Comparison of ENCODE assay signal across 31 cellular contexts in the genomic region with DNA sequence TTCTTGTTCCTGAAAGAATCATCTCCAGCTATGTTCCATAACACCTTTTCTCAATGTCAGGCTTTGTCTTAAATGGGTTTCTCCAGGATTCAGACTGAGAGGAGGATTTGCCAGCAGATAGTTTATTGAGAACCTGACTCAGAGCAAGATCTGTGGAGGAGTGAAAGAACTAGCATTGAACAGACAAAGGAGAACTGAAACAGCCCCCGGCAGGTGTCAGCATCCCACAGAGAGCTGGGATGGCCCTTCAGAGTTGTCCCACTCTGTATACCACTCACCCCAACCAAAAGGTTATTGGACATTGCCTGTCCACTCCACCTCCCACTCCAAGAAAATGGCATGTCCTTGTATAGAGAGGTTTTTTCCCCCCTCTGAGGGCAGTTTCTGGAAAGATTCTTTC.
A peak's percentile ranks its signal among the peaks of the same experiment; 100 is the strongest.
DNase-seq lines count a peak whose midpoint lies in the region; ATAC-seq, FAIRE-seq and TF ChIP-seq lines count a peak whose summit lies in the region.
"Had no signal": no experiment of that assay in that cellular context is flagged by ENCODE, and none has a peak within 500 bp of the region (broad histone marks: within the 10 kb centered on the region; RNA-seq: fewer than 3 reads in every experiment).

No MANE protein-coding gene starts in this region.

- FAIRE-seq in GM12891 (lab: Jason Lieb, UNC), result no peak
- FAIRE-seq: A204.1, colon, GM18507 had no signal

- no peak for TF ChIP-seq POLR2A in GM12891 (IDR thresholded peaks at IDR 0.05; ENCODE audit: low read depth, low read length)

- DNase-seq in GM12891 (ENCODE audit: insufficient read length, low spot score) (no peak), RPMI8226 (peak; percentile 35), SIG-M5 treated with dmso at 0.1 percent for 504 hours (lab: John Stamatoyannopoulos, UW; ENCODE audit: unreplicated experiment) (no peak), T-helper 1 cell (no peak), 8988T (no peak)
- DNase-seq in stimulated activated CD4-positive, alpha-beta T cell treated with anti-CD3 and anti-CD28 coated beads, Interleukin-2, amount 100 ng/mL, for 48 hours, result no peak
- DNase-seq: activated CD4-positive, alpha-beta T cell treated with anti-CD3 and anti-CD28 coated beads, Interleukin-2, amount 50 U/mL, for 48 hours; activated CD4-positive, CD25-positive, alpha-beta regulatory T cell treated with anti-CD3 and anti-CD28 coated beads, Interleukin-2, amount 50 U/mL, for 72 hours; activated T-cell treated with anti-CD3 and anti-CD28 coated beads, Interleukin-2, amount 50 U/mL, for 72 hours; DMS79 treated with DMSO at 0.1 percent for 48 hours; effector CD4-positive, alpha-beta T cell; GDM1; HCEC 1CT; left lung; mesenchymal stem cell; NCI-H1417; NCI-H2029; NCI-H526; nephron progenitor cell; ovary; PC-9; stimulated activated CD4-positive, alpha-beta T cell treated with anti-CD3 and anti-CD28 coated beads, Interleukin-15, amount 100 ng/mL, for 24 hours; T-helper 17 cell had no signal

- ATAC-seq in GM21717 (IDR thresholded peaks at IDR 0.05; ENCODE audit: unreplicated experiment), result peak; percentile 80
- peak; percentile 76 for ATAC-seq in HG02885 (IDR thresholded peaks at IDR 0.05; ENCODE audit: poor library complexity, unreplicated experiment)
- ATAC-seq: activated T-cell treated with anti-CD3 and anti-CD28 coated beads, Interleukin-2, amount 50 U/mL, for 72 hours; left lung; Right ventricle myocardium inferior; SK-N-SH treated with all-trans-retinoic acid at 6 μM for 48 hours; stimulated activated effector memory CD8-positive, alpha-beta T cell treated with anti-CD3 and anti-CD28 coated beads, Interleukin-12 subunit alpha, Interleukin-12 subunit beta, amount 100 ng/mL, for 72 hours; T-helper 17 cell had no signal

TF ChIP-seq in GM12891, 5 proteins besides CTCF, POLR2A, EP300 and RAD21:
- TF ChIP-seq SPI1 (IDR thresholded peaks at IDR 0.05; ENCODE audit: low read depth, low read length), result peak; percentile 77
- no peak for TF ChIP-seq POU2F2 (IDR thresholded peaks at IDR 0.05; ENCODE audit: low read depth, low read length)
- no peak for TF ChIP-seq TAF1 (IDR thresholded peaks at IDR 0.05; ENCODE audit: low read depth, low read length)
